ENCODE assay signal across 9 cellular contexts in the genomic region with DNA sequence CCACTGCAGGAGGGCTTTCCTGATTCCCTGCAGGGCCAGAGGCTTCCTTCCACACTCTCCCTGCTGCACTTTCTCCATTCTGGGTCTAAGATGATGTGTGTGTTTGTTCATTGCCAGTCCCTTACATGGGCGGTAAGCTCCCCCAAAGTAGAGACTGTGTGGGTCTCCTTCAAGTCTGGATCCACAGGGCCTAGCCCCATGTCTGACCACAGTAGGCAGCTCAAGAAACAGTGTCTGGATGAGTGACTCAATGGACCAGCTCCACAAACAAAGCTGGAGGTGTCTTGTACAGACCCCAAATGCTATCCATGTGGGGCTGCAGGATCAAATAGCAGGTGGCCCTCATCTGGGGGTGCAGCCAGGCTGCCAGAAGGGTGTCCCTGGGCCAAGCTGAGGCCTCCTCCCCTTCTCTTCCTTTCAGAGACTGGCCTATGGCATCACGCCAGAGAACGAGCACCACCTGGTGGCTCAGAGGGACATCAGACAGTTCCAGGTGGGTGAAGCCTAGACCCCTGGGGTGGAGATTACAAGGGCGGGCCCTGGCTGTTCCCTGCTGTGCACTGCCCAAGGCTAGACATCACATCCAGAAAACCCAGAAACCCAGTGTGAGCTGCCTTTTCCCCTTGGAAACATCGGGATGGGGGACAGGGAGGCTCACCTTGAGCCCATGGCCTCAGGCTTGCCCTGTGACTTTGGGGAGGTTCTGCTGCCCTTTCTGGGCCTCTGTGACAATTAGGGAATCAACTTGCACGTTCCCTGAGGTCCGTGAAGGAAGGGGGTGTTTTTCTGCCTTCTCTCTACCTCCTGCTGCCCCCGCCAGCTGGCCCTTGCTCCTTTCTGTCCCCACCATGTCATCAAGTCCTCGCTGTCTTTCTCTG. TPM values are rescaled to one million over a fixed set of nuclear protein-coding genes. Genes with fewer than 3 reads are reported as not detected.
A peak's percentile ranks its signal among the peaks of the same experiment; 100 is the strongest.
DNase-seq lines count a peak whose midpoint lies in the region; ATAC-seq and TF ChIP-seq lines count a peak whose summit lies in the region.
"Had no signal": no experiment of that assay in that cellular context is flagged by ENCODE, and none has a peak within 500 bp of the region (broad histone marks: within the 10 kb centered on the region; RNA-seq: fewer than 3 reads in every experiment).

No MANE protein-coding gene starts in this region.

- no peak overlapping the region for H3K27ac Mint-ChIP-seq in activated CD8-positive, alpha-beta memory T cell treated with anti-CD3 and anti-CD28 coated beads, Interleukin-2, amount 10 ng/mL, durations not matched to agents 7 days and 5 days

- 61% methylated on average over 9 of the region's 9 CpGs for WGBS in psoas muscle, 3 donors

- H3K9me3 ChIP-seq in psoas muscle: no peaks in the 10 kb centered on the region

- no peak overlapping the region for H3K4me3 Mint-ChIP-seq in activated CD8-positive, alpha-beta memory T cell treated with anti-CD3 and anti-CD28 coated beads, Interleukin-2, amount 10 ng/mL, durations not matched to agents 7 days and 5 days

- DNase-seq in activated T-cell treated with anti-CD3 and anti-CD28 coated beads for 24 hours (ENCODE audit: low read depth) (peak; percentile 15), activated T-cell treated with anti-CD3 and anti-CD28 coated beads for 4 hours (no peak), NCI-H1694 treated with DMSO at 0.1 percent for 48 hours (lab: John Stamatoyannopoulos, UW) (peak; percentile 55), globus pallidus (ENCODE audit: low spot score) (peak; percentile 24), psoas muscle (peak; percentile 58 to 69)
- peak; percentile 50 for DNase-seq in activated CD8-positive, alpha-beta memory T cell treated with anti-CD3 and anti-CD28 coated beads, Interleukin-2, amount 10 ng/mL, durations not matched to agents 7 days and 5 days

- H3K36me3 ChIP-seq in psoas muscle (ENCODE audit: insufficient read depth in 1 of 2, low read depth in 1 of 2): no peaks in the 10 kb centered on the region

- no peaks in the 10 kb centered on the region for H3K27me3 ChIP-seq in psoas muscle (ENCODE audit: insufficient read depth in 3 of 3, low read length in 2 of 3)

- peaks cover 13% of the 10 kb centered on the region for H3K4me1 Mint-ChIP-seq in activated CD8-positive, alpha-beta memory T cell treated with anti-CD3 and anti-CD28 coated beads, Interleukin-2, amount 10 ng/mL, durations not matched to agents 7 days and 5 days

- H3K4me1 ChIP-seq in psoas muscle: no peaks in the 10 kb centered on the region

- CTCF ChIA-PET in activated CD8-positive, alpha-beta memory T cell treated with anti-CD3 and anti-CD28 coated beads, Interleukin-2, amount 10 ng/mL, durations not matched to agents 7 days and 5 days (lab: Charles Lee): interaction anchor here (0.9 to 10.7 kb wide), 5 partner anchors 140 to 241 kb away, joined by 3 to 119 read pairs (median 10); no protein-coding TSS in a partner anchor

- H3K27ac ChIP-seq in psoas muscle: no peak overlapping the region
- H3K27ac ChIP-seq: epithelial cell of prostate had no signal

- H3K27me3 Mint-ChIP-seq in activated CD8-positive, alpha-beta memory T cell treated with anti-CD3 and anti-CD28 coated beads, Interleukin-2, amount 10 ng/mL, durations not matched to agents 7 days and 5 days: peaks cover 12% of the 10 kb centered on the region

- ATAC-seq in HG02610 (IDR thresholded peaks at IDR 0.05; ENCODE audit: unreplicated experiment) (peak; percentile 57), psoas muscle (peak; percentile 53 to 82 (median 80)), HG03139 (IDR thresholded peaks at IDR 0.05; ENCODE audit: unreplicated experiment) (no peak)
- ATAC-seq in activated CD8-positive, alpha-beta memory T cell treated with anti-CD3 and anti-CD28 coated beads, Interleukin-2, amount 10 ng/mL, durations not matched to agents 7 days and 5 days: peak; percentile 69

- no peak overlapping the region for H3K4me3 ChIP-seq in psoas muscle

- intact Hi-C loops in psoas muscle (cut with DNase I): loop anchor here (1.0 to 5.0 kb wide), 3 partner anchors 154 to 237 kb away; no protein-coding TSS in a partner anchor

- peak; percentile 58 for TF ChIP-seq CTCF in psoas muscle (IDR thresholded peaks at IDR 0.05)

- H3K9me3 Mint-ChIP-seq in activated CD8-positive, alpha-beta memory T cell treated with anti-CD3 and anti-CD28 coated beads, Interleukin-2, amount 10 ng/mL, durations not matched to agents 7 days and 5 days (ENCODE audit: low read depth): no peaks in the 10 kb centered on the region

- no peaks in the 10 kb centered on the region for H3K36me3 Mint-ChIP-seq in activated CD8-positive, alpha-beta memory T cell treated with anti-CD3 and anti-CD28 coated beads, Interleukin-2, amount 10 ng/mL, durations not matched to agents 7 days and 5 days

RNA-seq across cellular contexts. Expression of a gene that starts 45.9 kb away (rescaled TPM):
- total RNA-seq in activated CD8-positive, alpha-beta memory T cell treated with anti-CD3 and anti-CD28 coated beads, Interleukin-2, amount 10 ng/mL, durations not matched to agents 7 days and 5 days: not detected
- total RNA-seq in psoas muscle: not detected
- under 1 TPM in 1 of 3 donors, not detected in 2; 0.04 TPM for polyA plus RNA-seq in psoas muscle
